ENCODE assay signal across 27 cellular contexts in the genomic region with DNA sequence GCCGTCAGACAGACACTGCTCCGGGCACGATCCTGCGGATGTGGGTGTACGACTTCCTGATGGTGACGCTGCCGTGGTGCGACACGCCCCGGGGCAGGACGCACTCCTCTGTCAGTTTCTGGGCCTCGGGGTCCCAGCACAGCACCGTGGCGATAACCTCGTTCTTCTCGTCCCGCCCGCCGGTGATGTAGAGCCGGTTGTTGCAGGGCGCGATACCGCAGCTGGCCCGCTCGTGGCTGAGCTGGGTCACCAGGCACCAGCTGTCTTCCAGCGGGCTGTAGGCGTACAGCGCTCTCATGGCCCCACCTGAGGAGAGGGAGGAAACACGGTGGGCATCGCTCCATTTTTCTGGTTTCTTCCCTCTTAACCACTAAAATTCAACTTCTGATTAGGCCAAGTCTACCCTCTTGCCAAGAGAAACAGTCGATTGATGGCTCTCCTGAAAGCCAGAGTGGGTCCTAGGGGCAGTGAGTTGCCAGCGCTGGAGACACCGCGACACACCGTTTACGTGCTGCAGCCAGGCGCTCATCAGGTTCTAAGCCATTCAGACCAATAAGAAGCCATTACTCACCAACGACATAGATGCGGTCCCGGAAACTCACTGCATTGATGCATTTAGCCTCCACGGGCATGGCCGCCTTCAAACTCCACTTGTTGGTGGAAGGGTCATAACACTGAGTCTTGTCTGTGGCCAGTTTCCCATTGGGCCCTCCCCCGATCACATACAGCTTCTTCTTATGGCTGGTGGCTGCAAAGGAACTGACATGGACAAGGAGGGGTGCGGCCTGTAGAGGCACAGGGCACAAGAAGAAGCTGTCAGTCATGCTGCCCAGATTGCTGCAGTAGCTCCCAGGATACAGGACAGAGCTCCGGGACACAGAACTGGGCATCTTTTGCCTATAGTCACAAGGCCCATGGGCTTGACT.
DNase-seq lines count a peak whose midpoint lies in the region; ATAC-seq and FAIRE-seq lines count a peak whose summit lies in the region.
"Had no signal": no experiment of that assay in that cellular context is flagged by ENCODE, and none has a peak within 500 bp of the region (broad histone marks: within the 10 kb centered on the region; RNA-seq: fewer than 3 reads in every experiment).

No MANE protein-coding gene starts in this region.

- no peaks in the 10 kb centered on the region for H3K27me3 ChIP-seq in iPS DF 6.9 (ENCODE audit: control insufficient read depth, insufficient read depth, low read length)
- H3K27me3 ChIP-seq: brain microvascular endothelial cell, left lung, stomach, transverse colon had no signal

- FAIRE-seq in HTR-8/SVneo (lab: Jason Lieb, UNC), result peak; percentile 64
- FAIRE-seq: endothelial cell of umbilical vein, GM19239 had no signal

- no peaks in the 10 kb centered on the region; the same call in 1 of the 2 replicates for H3K4me1 ChIP-seq in iPS DF 6.9 (ENCODE audit: control insufficient read depth, insufficient read depth, low read length)

- H3K27ac Mint-ChIP-seq in activated CD8-positive, alpha-beta memory T cell treated with anti-CD3 and anti-CD28 coated beads, Interleukin-2, amount 10 ng/mL, durations not matched to agents 7 days and 5 days, result no peak overlapping the region
- H3K27ac Mint-ChIP-seq: activated CD4-positive, alpha-beta T cell treated with anti-CD3 and anti-CD28 coated beads, Interleukin-2, amount 10 ng/mL, durations not matched to agents 7 days and 5 days; dendritic cell treated with granulocyte-macrophage colony-stimulating factor and Interleukin-4, amounts not matched to agents 40 ng/mL and 50 ng/mL, for 4 days; nephron; progenitor cell of endocrine pancreas had no signal

- H3K9me3 Mint-ChIP-seq in activated CD8-positive, alpha-beta memory T cell treated with anti-CD3 and anti-CD28 coated beads, Interleukin-2, amount 10 ng/mL, durations not matched to agents 7 days and 5 days (ENCODE audit: low read depth), result no peaks in the 10 kb centered on the region
- H3K9me3 Mint-ChIP-seq: activated CD4-positive, alpha-beta T cell treated with anti-CD3 and anti-CD28 coated beads, Interleukin-2, amount 10 ng/mL, durations not matched to agents 7 days and 5 days; CD4-positive, alpha-beta memory T cell; dendritic cell treated with granulocyte-macrophage colony-stimulating factor and Interleukin-4, amounts not matched to agents 40 ng/mL and 50 ng/mL, for 4 days; IgD-negative memory B cell had no signal

- no peak for DNase-seq in HTR-8/SVneo (ENCODE audit: insufficient read length, low spot score)
- peak; percentile 36 for DNase-seq in activated CD8-positive, alpha-beta memory T cell treated with anti-CD3 and anti-CD28 coated beads, Interleukin-2, amount 10 ng/mL, durations not matched to agents 7 days and 5 days
- no peak for DNase-seq in iPS DF 6.9 (ENCODE audit: low read depth, low spot score)
- peak; percentile 76 for DNase-seq in posterior vena cava (ENCODE audit: low spot score)
- DNase-seq in NCI-H748 treated with DMSO at 0.1 percent for 48 hours (lab: John Stamatoyannopoulos, UW), result no peak
- DNase-seq in Right ventricle myocardium superior, result no peak
- DNase-seq in stimulated activated naive CD4-positive, alpha-beta T cell treated with Interleukin-2 at 50 U/mL for 16 hours (lab: John Stamatoyannopoulos, UW), result no peak
- no peak for DNase-seq in occipital lobe (lab: John Stamatoyannopoulos, UW)
- DNase-seq: activated CD4-positive, alpha-beta T cell treated with anti-CD3 and anti-CD28 coated beads, Interleukin-2, amount 10 ng/mL, durations not matched to agents 7 days and 5 days; activated naive CD4-positive, alpha-beta T cell treated with Interleukin-2 at 50 U/mL for 16 hours; brain microvascular endothelial cell; CD4-positive, alpha-beta memory T cell; left lung; NCI-H1092 treated with DMSO at 0.1 percent for 48 hours; NCI-H2029; NCI-H2227 treated with DMSO at 0.1 percent for 48 hours; NCI-H82; stimulated activated CD4-positive, alpha-beta T cell treated with anti-CD3 and anti-CD28 coated beads, Interleukin-15, amount 100 ng/mL, for 24 hours; stomach; transverse colon had no signal

- H3K36me3 ChIP-seq in iPS DF 6.9 (ENCODE audit: control insufficient read depth, insufficient read depth, low read length), result no peaks in the 10 kb centered on the region
- H3K36me3 ChIP-seq: brain microvascular endothelial cell, transverse colon had no signal

- H3K27ac ChIP-seq in iPS DF 6.9 (ENCODE audit: low read length), result peak overlapping the region; percentile 64
- H3K27ac ChIP-seq: brain microvascular endothelial cell had no signal

- ATAC-seq in activated CD8-positive, alpha-beta memory T cell treated with anti-CD3 and anti-CD28 coated beads, Interleukin-2, amount 10 ng/mL, durations not matched to agents 7 days and 5 days, result no peak
- ATAC-seq in Right ventricle myocardium superior (ENCODE audit: poor library complexity), result no peak
- ATAC-seq: left lung, sciatic nerve had no signal

- CTCF ChIA-PET in activated CD8-positive, alpha-beta memory T cell treated with anti-CD3 and anti-CD28 coated beads, Interleukin-2, amount 10 ng/mL, durations not matched to agents 7 days and 5 days (lab: Charles Lee), result interaction anchor here (1.7 to 2.0 kb wide), 2 partner anchors 12 kb away, joined by 5 to 6 read pairs; no protein-coding TSS in a partner anchor

- no peak overlapping the region for H3K4me3 Mint-ChIP-seq in activated CD8-positive, alpha-beta memory T cell treated with anti-CD3 and anti-CD28 coated beads, Interleukin-2, amount 10 ng/mL, durations not matched to agents 7 days and 5 days
- H3K4me3 Mint-ChIP-seq: activated CD4-positive, alpha-beta T cell treated with anti-CD3 and anti-CD28 coated beads, Interleukin-2, amount 10 ng/mL, durations not matched to agents 7 days and 5 days; CD4-positive, alpha-beta memory T cell; dendritic cell treated with granulocyte-macrophage colony-stimulating factor and Interleukin-4, amounts not matched to agents 40 ng/mL and 50 ng/mL, for 4 days; nephron had no signal

- H3K4me1 Mint-ChIP-seq in activated CD8-positive, alpha-beta memory T cell treated with anti-CD3 and anti-CD28 coated beads, Interleukin-2, amount 10 ng/mL, durations not matched to agents 7 days and 5 days, result no peaks in the 10 kb centered on the region

- no peak overlapping the region for H3K4me3 ChIP-seq in iPS DF 6.9 (ENCODE audit: low read length)
- H3K4me3 ChIP-seq: left lung, stomach, transverse colon had no signal

- WGBS in iPS DF 6.9 (ENCODE audit: insufficient coverage, insufficient read length), result no CpG with 5 or more reads among the region's 45 CpGs

- no peaks in the 10 kb centered on the region for H3K9me3 ChIP-seq in iPS DF 6.9 (ENCODE audit: control insufficient read depth, insufficient read depth, low read length)
- H3K9me3 ChIP-seq: left lung, stomach, transverse colon had no signal

- intact Hi-C loops in posterior vena cava (cut with DNase I), result no loop called here
- intact Hi-C loops in Right ventricle myocardium superior (cut with DNase I), result no loop called here

- H3K27me3 Mint-ChIP-seq in activated CD8-positive, alpha-beta memory T cell treated with anti-CD3 and anti-CD28 coated beads, Interleukin-2, amount 10 ng/mL, durations not matched to agents 7 days and 5 days, result no peaks in the 10 kb centered on the region
- H3K27me3 Mint-ChIP-seq: activated CD4-positive, alpha-beta T cell treated with anti-CD3 and anti-CD28 coated beads, Interleukin-2, amount 10 ng/mL, durations not matched to agents 7 days and 5 days; CD4-positive, alpha-beta memory T cell; dendritic cell treated with granulocyte-macrophage colony-stimulating factor and Interleukin-4, amounts not matched to agents 40 ng/mL and 50 ng/mL, for 4 days; IgD-negative memory B cell; progenitor cell of endocrine pancreas had no signal

- H3K36me3 Mint-ChIP-seq in activated CD8-positive, alpha-beta memory T cell treated with anti-CD3 and anti-CD28 coated beads, Interleukin-2, amount 10 ng/mL, durations not matched to agents 7 days and 5 days, result peaks cover 12% of the 10 kb centered on the region

Comparison
In these comparisons a context has a peak if more than half of its experiments do, and no peak if none do; other contexts are left out.
1. DNase-seq: peak in activated CD8-positive, alpha-beta memory T cell treated with anti-CD3 and anti-CD28 coated beads, Interleukin-2, amount 10 ng/mL, durations not matched to agents 7 days and 5 days (single experiment) and posterior vena cava (single experiment); none in HTR-8/SVneo (single experiment), iPS DF 6.9 (single experiment), NCI-H748 treated with DMSO at 0.1 percent for 48 hours (single experiment), Right ventricle myocardium superior (single experiment), stimulated activated naive CD4-positive, alpha-beta T cell treated with Interleukin-2 at 50 U/mL for 16 hours (single experiment) and occipital lobe (single experiment).